Comparison of ENCODE assay signal across 23 cellular contexts in the genomic region with DNA sequence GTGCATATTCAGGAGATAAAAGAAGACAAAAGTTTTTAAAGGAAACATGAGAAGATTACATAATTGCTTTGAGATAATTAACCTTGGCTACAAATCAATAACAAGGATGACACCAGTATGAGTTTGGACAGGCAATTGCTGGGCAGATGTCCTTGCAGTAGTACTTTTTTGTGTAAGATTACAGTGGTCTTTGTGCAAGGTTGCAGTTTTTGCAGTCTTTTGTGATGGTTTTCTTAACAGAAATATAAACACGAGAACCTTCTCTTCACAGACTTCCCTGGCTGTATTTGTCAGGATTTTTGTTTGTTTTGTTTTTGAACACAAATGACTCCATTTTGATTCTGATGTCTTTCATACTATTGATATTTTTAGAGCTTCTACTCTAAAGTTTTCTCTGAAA.
"Had no signal": no experiment of that assay in that cellular context is flagged by ENCODE, and none has a peak within 500 bp of the region (broad histone marks: within the 10 kb centered on the region; RNA-seq: fewer than 3 reads in every experiment).

No MANE protein-coding gene starts in this region.

- H3K27ac ChIP-seq: dorsolateral prefrontal cortex, lower lobe of right lung, neutrophil, prostate gland, right atrium auricular region, sigmoid colon, testis, tibial artery, upper lobe of left lung had no signal

- H3K4me3 ChIP-seq: dorsolateral prefrontal cortex, lower lobe of right lung, prostate gland, right atrium auricular region, sigmoid colon, testis, tibial artery, upper lobe of left lung had no signal

- H3K4me1 Mint-ChIP-seq: naive thymus-derived CD8-positive, alpha-beta T cell; nephron progenitor cell; stimulated activated effector memory CD8-positive, alpha-beta T cell treated with anti-CD3 and anti-CD28 coated beads, Interleukin-12 subunit alpha, Interleukin-12 subunit beta, amount 100 ng/mL, for 72 hours had no signal

- H3K27ac Mint-ChIP-seq: naive thymus-derived CD8-positive, alpha-beta T cell; nephron progenitor cell; stimulated activated effector memory CD8-positive, alpha-beta T cell treated with anti-CD3 and anti-CD28 coated beads, Interleukin-12 subunit alpha, Interleukin-12 subunit beta, amount 100 ng/mL, for 72 hours had no signal

- H3K36me3 Mint-ChIP-seq: naive thymus-derived CD8-positive, alpha-beta T cell; stimulated activated effector memory CD8-positive, alpha-beta T cell treated with anti-CD3 and anti-CD28 coated beads, Interleukin-12 subunit alpha, Interleukin-12 subunit beta, amount 100 ng/mL, for 72 hours had no signal

- H3K4me3 Mint-ChIP-seq: naive thymus-derived CD8-positive, alpha-beta T cell; nephron progenitor cell; stimulated activated effector memory CD8-positive, alpha-beta T cell treated with anti-CD3 and anti-CD28 coated beads, Interleukin-12 subunit alpha, Interleukin-12 subunit beta, amount 100 ng/mL, for 72 hours had no signal

- FAIRE-seq: colon, frontal cortex, keratinocyte, urothelium cell line had no signal

- H3K27me3 ChIP-seq: dorsolateral prefrontal cortex, neutrophil, right atrium auricular region, sigmoid colon, testis, tibial artery, upper lobe of left lung had no signal

- DNase-seq: dorsolateral prefrontal cortex; effector CD4-positive, alpha-beta T cell; head of caudate nucleus; left ventricle myocardium superior; lower lobe of right lung; naive thymus-derived CD8-positive, alpha-beta T cell; nephron progenitor cell; sigmoid colon; stimulated activated CD4-positive, alpha-beta T cell treated with anti-CD3 and anti-CD28 coated beads, Interleukin-2, amount 100 ng/mL, for 24 hours; stimulated activated CD4-positive, alpha-beta T cell treated with anti-CD3 and anti-CD28 coated beads, Interleukin-4, amount 100 ng/mL, for 24 hours; stimulated activated naive CD8-positive, alpha-beta T cell treated with anti-CD3 and anti-CD28 coated beads, Interleukin-15, Interleukin-2, amounts not matched to agents 100 U/mL and 50 U/mL, for 24 hours; substantia nigra; testis; tibial artery; upper lobe of left lung had no signal

- ATAC-seq: left ventricle myocardium superior; lower lobe of right lung; naive thymus-derived CD8-positive, alpha-beta T cell; stimulated activated naive CD8-positive, alpha-beta T cell treated with anti-CD3 and anti-CD28 coated beads, Interleukin-15, Interleukin-2, amounts not matched to agents 100 U/mL and 50 U/mL, for 24 hours had no signal

- H3K4me1 ChIP-seq: lower lobe of right lung, prostate gland, right atrium auricular region, sigmoid colon, testis, tibial artery, upper lobe of left lung had no signal

- H3K9me3 Mint-ChIP-seq: nephron progenitor cell; stimulated activated effector memory CD8-positive, alpha-beta T cell treated with anti-CD3 and anti-CD28 coated beads, Interleukin-12 subunit alpha, Interleukin-12 subunit beta, amount 100 ng/mL, for 72 hours had no signal

- H3K36me3 ChIP-seq: lower lobe of right lung, neutrophil, prostate gland, right atrium auricular region, sigmoid colon, tibial artery, upper lobe of left lung had no signal

- H3K9me3 ChIP-seq: lower lobe of right lung, neutrophil, prostate gland, right atrium auricular region, sigmoid colon, testis, tibial artery, upper lobe of left lung had no signal
